ENCODE assay signal across 8 cellular contexts in genomic region chr22:41862160-41862529, GRCh38. TPM values are rescaled to one million over a fixed set of nuclear protein-coding genes. Genes with fewer than 3 reads are reported as not detected.
DNase-seq lines count a peak whose midpoint lies in the region; ATAC-seq and TF ChIP-seq lines count a peak whose summit lies in the region.

No MANE protein-coding gene starts in this region.

- peaks cover 79% of the 10 kb centered on the region for H3K4me1 ChIP-seq in OCI-LY7 (ENCODE audit: insufficient read depth, low read length, poor library complexity, severe bottlenecking)

- POLR2A ChIA-PET in OCI-LY7 (lab: Charles Lee) = interaction anchor here (0.6 to 2.5 kb wide), 19 partner anchors 10 to 841 kb away, joined by 3 to 10 read pairs (median 4); partner anchors contain the start of genes CCDC134, CENPM and SREBF2

- DNase-seq in GM12865 (ENCODE audit: low read depth) = peak; percentile 85
- peak; percentile 6 for DNase-seq in HCEC 1CT
- DNase-seq in OCI-LY7 (ENCODE audit: low spot score) = peak; percentile 84
- no peak for DNase-seq in omental fat pad (ENCODE audit: low spot score)
- DNase-seq in pons (ENCODE audit: low spot score) = no peak
- no peak for DNase-seq in NCI-H774 (lab: John Stamatoyannopoulos, UW)
- DNase-seq in NCI-H526 (lab: John Stamatoyannopoulos, UW) = no peak

- ATAC-seq in omental fat pad (ENCODE audit: low FRiP score) = peak; percentile 29

- peaks cover 98% of the 10 kb centered on the region for H3K79me2 ChIP-seq in OCI-LY7 (ENCODE audit: insufficient read depth, low read depth, low read length)

- no TSS peak for BruUV-seq in OCI-LY7 (replicated peaks; lab: Mats Ljungman, UMichigan)

- no peaks in the 10 kb centered on the region for H3K9me3 Mint-ChIP-seq in brain

- H3K36me3 Mint-ChIP-seq in brain = peaks cover 53% of the 10 kb centered on the region

- intact Hi-C loops in OCI-LY7 (cut with micrococcal nuclease; ENCODE audit: unreplicated experiment) = loop anchor here (1.0 kb wide), 1 partner anchor 29 kb away; the partner anchor contains the start of gene SREBF2

- CTCF ChIA-PET in OCI-LY7 (lab: Charles Lee; ENCODE audit: unreplicated experiment) = interaction anchor here (0.7 to 1.4 kb wide), 8 partner anchors 16 to 195 kb away, joined by 3 to 6 read pairs (median 3); no protein-coding TSS in a partner anchor

- TF ChIP-seq CTCF in GM12865 (IDR thresholded peaks at IDR 0.05; ENCODE audit: insufficient read depth, low read depth, low read length, missing control alignments) = no peak
- TF ChIP-seq CTCF in OCI-LY7 (conservative IDR thresholded peaks at IDR 0.05; ENCODE audit: low read length) = no peak
- TF ChIP-seq CTCF in brain (conservative IDR thresholded peaks at IDR 0.05) = no peak
- TF ChIP-seq CTCF in omental fat pad (IDR thresholded peaks at IDR 0.05) = no peak

- peak overlapping the region; percentile 98 for H3K4me2 ChIP-seq in OCI-LY7 (ENCODE audit: low read length)

- peaks cover 60% of the 10 kb centered on the region for H3K4me1 Mint-ChIP-seq in brain

- H3K4me3 ChIP-seq in GM12865 (ENCODE audit: low read depth, low read length) (peak overlapping the region; percentile 29), OCI-LY7 (ENCODE audit: low read depth, low read length, poor library complexity, severe bottlenecking) (peak overlapping the region; percentile 63)

- H3K9me2 ChIP-seq in OCI-LY7 (ENCODE audit: insufficient read depth, low read length) = no peaks in the 10 kb centered on the region

- no peak overlapping the region for H2AFZ ChIP-seq in OCI-LY7 (ENCODE audit: low read length)

- H4K20me1 ChIP-seq in OCI-LY7 (ENCODE audit: insufficient read depth, low read length) = peaks cover 5% of the 10 kb centered on the region; the same call in 1 of the 2 replicates

- H3K9me3 ChIP-seq in OCI-LY7 (ENCODE audit: low read length) = no peaks in the 10 kb centered on the region; the same call in 1 of the 2 replicates

- peak overlapping the region; percentile 98 for H3K27ac ChIP-seq in OCI-LY7 (ENCODE audit: low read depth, low read length, poor library complexity, severe bottlenecking)

- H3K27ac Mint-ChIP-seq in brain = peak overlapping the region in 4 of 5 experiments; percentile 24 to 91 (median 52)

- H3K27me3 Mint-ChIP-seq in brain = peaks cover 3% of the 10 kb centered on the region

- no peak overlapping the region for H3K4me3 Mint-ChIP-seq in brain

- peaks cover 57% of the 10 kb centered on the region for H3K36me3 ChIP-seq in OCI-LY7 (ENCODE audit: insufficient read depth, low read length)

RNA-seq across cellular contexts. Expression of gene SREBF2, which starts 29.2 kb away (rescaled TPM):
- 132 and 167 TPM in 2 replicates for total RNA-seq in OCI-LY7 (2014; rRNA removed; shearing (Covaris generic))
- 312 and 330 TPM in 2 replicates for total RNA-seq in OCI-LY7 (2022)
- polyA plus RNA-seq in brain (ENCODE audit: insufficient read depth, low read depth, low replicate concordance) = 115 TPM
- total RNA-seq in omental fat pad = 10 to 100 TPM; 26.3 to 63.5 (median 33.8) TPM

RNA-seq across cellular contexts. Expression of gene SHISA8, which starts 52.7 kb away (rescaled TPM):
- not detected in 2 replicates for total RNA-seq in OCI-LY7 (2014; rRNA removed; shearing (Covaris generic))
- total RNA-seq in OCI-LY7 (2022) = 0.61 and 0.74 TPM in 2 replicates
- polyA plus RNA-seq in brain (ENCODE audit: insufficient read depth, low read depth, low replicate concordance) = 4.1 TPM
- not detected for total RNA-seq in omental fat pad

Comparison
In these comparisons a context has a peak if more than half of its experiments do, and no peak if none do; other contexts are left out.
1. DNase-seq: peak in GM12865 (single experiment), HCEC 1CT (single experiment) and OCI-LY7 (single experiment); none in omental fat pad (single experiment), pons (single experiment), NCI-H774 (single experiment) and NCI-H526 (0 of 2).